In the genomic region with DNA sequence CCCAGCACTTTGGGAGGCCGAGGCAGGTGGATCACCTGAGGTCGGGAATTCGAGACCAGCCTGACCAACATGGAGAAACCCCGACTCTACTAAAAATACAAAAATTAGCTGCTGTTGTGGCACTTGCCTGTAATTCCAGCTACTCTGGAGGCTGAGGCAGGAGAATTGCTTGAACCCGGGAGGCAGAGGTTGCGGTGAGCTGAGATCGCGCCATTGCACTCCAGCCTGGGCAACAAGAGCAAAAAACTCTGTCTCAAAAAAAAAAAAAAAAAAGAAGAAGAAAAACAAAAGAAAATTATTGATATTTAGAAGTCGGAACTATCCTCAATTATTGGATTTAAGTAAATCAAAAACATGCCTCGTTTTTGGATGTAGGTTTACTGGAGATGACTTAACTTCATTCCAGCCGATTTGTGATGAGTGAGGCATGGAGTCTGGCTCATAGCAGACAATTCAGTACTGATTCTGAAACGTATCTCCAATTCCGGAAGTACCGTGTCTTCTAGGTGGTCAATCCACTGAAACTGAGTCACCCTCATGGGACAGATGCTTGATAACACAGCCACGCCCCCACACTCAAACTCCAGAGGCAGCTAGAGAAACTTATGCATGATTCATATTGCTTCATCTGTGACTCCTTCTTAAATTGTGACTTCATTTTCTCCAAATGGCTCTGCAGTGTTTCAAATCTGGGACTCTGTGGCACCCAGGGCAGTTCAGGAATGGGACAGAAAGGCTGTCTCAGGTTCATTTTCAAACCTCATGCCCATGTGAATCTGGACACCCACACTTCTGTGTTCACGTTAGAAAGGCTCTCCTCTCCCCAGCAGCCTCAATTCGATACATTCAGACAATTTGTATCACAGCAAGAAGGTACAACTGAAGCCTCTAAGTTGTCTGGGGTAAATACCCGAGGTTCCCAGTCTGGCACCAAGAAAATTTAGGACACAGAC, we compare ENCODE assay signal across 1 cellular context.
TF ChIP-seq lines count a peak whose summit lies in the region.

No MANE protein-coding gene starts in this region.

TF ChIP-seq in K562, 482 proteins besides CTCF, POLR2A, EP300 and RAD21 (continued from another document and continues in another):
- TF ChIP-seq, protein P1, sequence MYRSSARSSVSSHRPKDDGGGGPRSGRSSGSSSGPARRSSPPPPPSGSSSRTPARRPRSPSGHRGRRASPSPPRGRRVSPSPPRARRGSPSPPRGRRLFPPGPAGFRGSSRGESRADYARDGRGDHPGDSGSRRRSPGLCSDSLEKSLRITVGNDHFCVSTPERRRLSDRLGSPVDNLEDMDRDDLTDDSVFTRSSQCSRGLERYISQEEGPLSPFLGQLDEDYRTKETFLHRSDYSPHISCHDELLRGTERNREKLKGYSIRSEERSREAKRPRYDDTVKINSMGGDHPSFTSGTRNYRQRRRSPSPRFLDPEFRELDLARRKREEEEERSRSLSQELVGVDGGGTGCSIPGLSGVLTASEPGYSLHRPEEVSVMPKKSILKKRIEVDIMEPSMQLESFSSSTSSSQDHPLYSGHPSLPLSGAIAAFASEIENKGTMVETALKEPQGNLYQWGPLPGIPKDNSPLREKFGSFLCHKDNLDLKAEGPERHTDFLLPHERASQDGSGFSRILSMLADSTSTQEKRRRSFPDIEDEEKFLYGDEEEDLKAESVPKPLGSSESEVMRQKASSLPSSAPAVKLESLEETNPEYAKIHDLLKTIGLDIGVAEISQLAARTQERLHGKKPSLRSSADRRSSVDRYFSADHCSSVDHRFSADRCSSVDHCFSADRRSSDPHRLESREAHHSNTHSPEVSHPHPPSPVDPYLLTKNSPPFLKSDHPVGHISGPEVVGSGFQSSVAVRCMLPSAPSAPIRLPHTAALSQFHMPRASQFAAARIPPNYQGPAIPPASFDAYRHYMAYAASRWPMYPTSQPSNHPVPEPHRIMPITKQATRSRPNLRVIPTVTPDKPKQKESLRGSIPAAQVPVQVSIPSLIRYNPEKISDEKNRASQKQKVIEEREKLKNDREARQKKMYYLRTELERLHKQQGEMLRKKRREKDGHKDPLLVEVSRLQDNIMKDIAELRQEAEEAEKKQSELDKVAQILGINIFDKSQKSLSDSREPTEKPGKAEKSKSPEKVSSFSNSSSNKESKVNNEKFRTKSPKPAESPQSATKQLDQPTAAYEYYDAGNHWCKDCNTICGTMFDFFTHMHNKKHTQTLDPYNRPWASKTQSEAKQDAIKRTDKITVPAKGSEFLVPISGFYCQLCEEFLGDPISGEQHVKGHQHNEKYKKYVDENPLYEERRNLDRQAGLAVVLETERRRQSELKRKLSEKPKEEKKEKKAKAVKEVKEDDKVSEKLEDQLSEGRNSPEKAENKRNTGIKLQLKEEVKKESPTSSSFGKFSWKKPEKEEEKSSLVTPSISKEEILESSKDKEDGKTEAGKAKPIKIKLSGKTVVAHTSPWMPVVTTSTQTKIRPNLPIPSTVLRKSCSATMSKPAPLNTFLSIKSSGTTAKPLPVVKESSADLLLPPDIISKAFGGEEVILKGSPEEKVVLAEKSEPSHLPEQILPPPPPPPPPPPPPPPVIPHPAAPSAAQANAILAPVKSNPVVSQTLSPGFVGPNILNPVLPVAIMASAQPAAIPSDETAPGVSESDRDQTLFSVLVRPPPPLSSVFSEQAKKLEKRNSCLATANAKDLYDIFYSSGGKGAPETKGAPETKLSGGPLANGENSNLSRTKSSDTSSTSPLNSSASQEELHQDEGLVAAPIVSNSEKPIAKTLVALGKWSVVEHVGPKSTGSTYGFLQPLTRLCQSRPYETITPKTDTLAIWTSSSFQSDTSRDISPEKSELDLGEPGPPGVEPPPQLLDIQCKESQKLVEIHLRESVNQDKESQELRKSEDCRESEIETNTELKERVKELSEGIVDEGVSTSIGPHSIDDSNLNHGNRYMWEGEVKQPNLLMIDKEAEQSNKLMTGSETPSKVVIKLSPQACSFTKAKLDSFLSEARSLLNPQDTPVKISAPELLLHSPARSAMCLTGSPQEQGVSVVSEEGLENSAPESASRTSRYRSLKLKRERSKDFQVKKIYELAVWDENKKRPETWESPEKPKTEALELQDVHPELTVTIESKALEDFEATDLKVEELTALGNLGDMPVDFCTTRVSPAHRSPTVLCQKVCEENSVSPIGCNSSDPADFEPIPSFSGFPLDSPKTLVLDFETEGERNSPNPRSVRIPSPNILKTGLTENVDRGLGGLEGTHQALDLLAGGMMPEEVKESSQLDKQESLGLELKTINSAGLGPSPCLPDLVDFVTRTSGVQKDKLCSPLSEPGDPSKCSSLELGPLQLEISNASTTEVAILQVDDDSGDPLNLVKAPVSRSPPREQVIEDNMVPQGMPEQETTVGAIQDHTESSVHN (IDR thresholded peaks at IDR 0.05; ENCODE audit: borderline replicate concordance in 1 of 2, low read depth in 1 of 2): no peak
- TF ChIP-seq, protein P2, sequence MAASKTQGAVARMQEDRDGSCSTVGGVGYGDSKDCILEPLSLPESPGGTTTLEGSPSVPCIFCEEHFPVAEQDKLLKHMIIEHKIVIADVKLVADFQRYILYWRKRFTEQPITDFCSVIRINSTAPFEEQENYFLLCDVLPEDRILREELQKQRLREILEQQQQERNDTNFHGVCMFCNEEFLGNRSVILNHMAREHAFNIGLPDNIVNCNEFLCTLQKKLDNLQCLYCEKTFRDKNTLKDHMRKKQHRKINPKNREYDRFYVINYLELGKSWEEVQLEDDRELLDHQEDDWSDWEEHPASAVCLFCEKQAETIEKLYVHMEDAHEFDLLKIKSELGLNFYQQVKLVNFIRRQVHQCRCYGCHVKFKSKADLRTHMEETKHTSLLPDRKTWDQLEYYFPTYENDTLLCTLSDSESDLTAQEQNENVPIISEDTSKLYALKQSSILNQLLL (CRISPR knock-in tag; IDR thresholded peaks at IDR 0.05; ENCODE audit: borderline replicate concordance): no peak
- TF ChIP-seq, protein P3, sequence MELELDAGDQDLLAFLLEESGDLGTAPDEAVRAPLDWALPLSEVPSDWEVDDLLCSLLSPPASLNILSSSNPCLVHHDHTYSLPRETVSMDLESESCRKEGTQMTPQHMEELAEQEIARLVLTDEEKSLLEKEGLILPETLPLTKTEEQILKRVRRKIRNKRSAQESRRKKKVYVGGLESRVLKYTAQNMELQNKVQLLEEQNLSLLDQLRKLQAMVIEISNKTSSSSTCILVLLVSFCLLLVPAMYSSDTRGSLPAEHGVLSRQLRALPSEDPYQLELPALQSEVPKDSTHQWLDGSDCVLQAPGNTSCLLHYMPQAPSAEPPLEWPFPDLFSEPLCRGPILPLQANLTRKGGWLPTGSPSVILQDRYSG (tag; conservative IDR thresholded peaks at IDR 0.05; ENCODE audit: low read depth): no peak
- TF ChIP-seq NELFE (IDR thresholded peaks at IDR 0.05; ENCODE audit: insufficient read depth, insufficient read length) (no peak), PRPF4 (IDR thresholded peaks at IDR 0.05; ENCODE audit: insufficient read depth, low read depth, low read length, poor library complexity, severe bottlenecking) (no peak), HDAC2 (IDR thresholded peaks at IDR 0.05) (peak; percentile 44; the same call in 1 of the 2 replicates), IRF2 (CRISPR knock-in tag; IDR thresholded peaks at IDR 0.05) (no peak), ZBTB40 (IDR thresholded peaks at IDR 0.05) (peak; percentile 33; the same call in 1 of the 2 replicates), ZBTB40 (CRISPR knock-in tag; IDR thresholded peaks at IDR 0.05) (no peak), TRIM25 (IDR thresholded peaks at IDR 0.05; ENCODE audit: borderline replicate concordance) (no peak), SRSF9 (IDR thresholded peaks at IDR 0.05; ENCODE audit: borderline replicate concordance, low read depth, low read length) (no peak), NFIX (CRISPR knock-in tag; IDR thresholded peaks at IDR 0.05; ENCODE audit: low read depth) (no peak), SMARCC2 (IDR thresholded peaks at IDR 0.05; ENCODE audit: low read depth) (peak; percentile 83), HDAC1 (IDR thresholded peaks at IDR 0.05) (peak in 1 of 2 experiments; percentile 29; a peak in 2 of 4 replicates), LEF1 (IDR thresholded peaks at IDR 0.05) (peak; percentile 71; the same call in 1 of the 2 replicates), MTF1 (CRISPR knock-in tag; IDR thresholded peaks at IDR 0.05; ENCODE audit: borderline replicate concordance) (no peak), ZKSCAN1 (IDR thresholded peaks at IDR 0.05; ENCODE audit: low read depth, low read length) (no peak), ZNF316 (IDR thresholded peaks at IDR 0.05) (no peak), ERF (CRISPR knock-in tag; IDR thresholded peaks at IDR 0.05) (no peak), HDAC8 (tag; IDR thresholded peaks at IDR 0.05) (no peak), ZNF146 (CRISPR knock-in tag; IDR thresholded peaks at IDR 0.05; ENCODE audit: unreplicated experiment) (no peak), C11orf30 (IDR thresholded peaks at IDR 0.05; ENCODE audit: low read depth) (peak; percentile 35; the same call in 1 of the 2 replicates), ZNF12 (CRISPR knock-in tag; IDR thresholded peaks at IDR 0.05) (no peak), TARDBP (IDR thresholded peaks at IDR 0.05) (no peak), PTRF (tag; IDR thresholded peaks at IDR 0.05) (no peak), CBX5 (IDR thresholded peaks at IDR 0.05; ENCODE audit: borderline replicate concordance, low read depth) (no peak), ETV1 (tag; conservative IDR thresholded peaks at IDR 0.05; ENCODE audit: low read depth) (peak; percentile 89)
- TF ChIP-seq, protein P4, sequence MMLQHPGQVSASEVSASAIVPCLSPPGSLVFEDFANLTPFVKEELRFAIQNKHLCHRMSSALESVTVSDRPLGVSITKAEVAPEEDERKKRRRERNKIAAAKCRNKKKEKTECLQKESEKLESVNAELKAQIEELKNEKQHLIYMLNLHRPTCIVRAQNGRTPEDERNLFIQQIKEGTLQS (IDR thresholded peaks at IDR 0.05): peak; percentile 96
- TF ChIP-seq, protein P4 (CRISPR knock-in tag; conservative IDR thresholded peaks at IDR 0.05): peak; percentile 54; the same call in 1 of the 2 replicates
